Comparison of ENCODE assay signal across 11 cellular contexts in genomic region chr4:123361195-123361861, GRCh38. TPM values are rescaled to one million over a fixed set of nuclear protein-coding genes. Genes with fewer than 3 reads are reported as not detected.
A peak's percentile ranks its signal among the peaks of the same experiment; 100 is the strongest.
DNase-seq lines count a peak whose midpoint lies in the region; ATAC-seq and TF ChIP-seq lines count a peak whose summit lies in the region.
"Had no signal": no experiment of that assay in that cellular context is flagged by ENCODE, and none has a peak within 500 bp of the region (broad histone marks: within the 10 kb centered on the region; RNA-seq: fewer than 3 reads in every experiment).

No MANE protein-coding gene starts in this region.

- H3K27ac Mint-ChIP-seq in endodermal cell, result no peak overlapping the region

- 93 to 100% (median 98%) methylated on average over 2 of the region's 2 CpGs for WGBS in psoas muscle, 3 donors
- WGBS in endodermal cell (ENCODE audit: insufficient coverage in 1 of 2, insufficient read length in 1 of 2), 2 experiments, result 84 to 93% methylated on average over 2 of the region's 2 CpGs

- peaks cover 12% of the 10 kb centered on the region for H3K4me1 Mint-ChIP-seq in endodermal cell

- no peaks in the 10 kb centered on the region for H3K36me3 Mint-ChIP-seq in endodermal cell (ENCODE audit: low read depth)

- H3K4me3 Mint-ChIP-seq in endodermal cell, result no peak overlapping the region

- DNase-seq in RPMI7951 (ENCODE audit: low read depth) (peak; percentile 85), fibroblast of gingiva (ENCODE audit: low read depth) (peak; percentile 92), psoas muscle (no peak), nucleus accumbens (lab: John Stamatoyannopoulos, UW) (no peak), UCSD-AML1 (lab: John Stamatoyannopoulos, UW; ENCODE audit: unreplicated experiment) (no peak), endodermal cell (no peak), DMS79 (lab: John Stamatoyannopoulos, UW) (no peak)
- DNase-seq: activated T-cell treated with anti-CD3 and anti-CD28 coated beads, Interleukin-2, amount 50 U/mL, for 48 hours; SHP77; stimulated activated CD4-positive, alpha-beta T cell treated with anti-CD3 and anti-CD28 coated beads, Interleukin-12 subunit alpha, Interleukin-12 subunit beta, amount 100 ng/mL, for 4 hours had no signal

- H3K27me3 Mint-ChIP-seq in endodermal cell (ENCODE audit: insufficient read depth), result no peaks in the 10 kb centered on the region

- no peaks in the 10 kb centered on the region for H3K27me3 ChIP-seq in psoas muscle (ENCODE audit: insufficient read depth in 3 of 3, low read length in 2 of 3)
- no peaks in the 10 kb centered on the region for H3K27me3 ChIP-seq in endodermal cell (ENCODE audit: control insufficient read depth, insufficient read depth, low read length, poor library complexity, severe bottlenecking)

- H3K4me1 ChIP-seq in psoas muscle, result peaks cover 22% of the 10 kb centered on the region
- no peaks in the 10 kb centered on the region for H3K4me1 ChIP-seq in endodermal cell (ENCODE audit: control insufficient read depth, insufficient read depth, low read length)

- H3K27ac ChIP-seq in C4-2B (peak overlapping the region; percentile 29; the same call in 1 of the 2 replicates), psoas muscle (peak overlapping the region; percentile 64), endodermal cell (ENCODE audit: low read depth, low read length) (no peak overlapping the region)

- no peaks in the 10 kb centered on the region for H3K36me3 ChIP-seq in psoas muscle (ENCODE audit: insufficient read depth in 1 of 2, low read depth in 1 of 2)
- no peaks in the 10 kb centered on the region for H3K36me3 ChIP-seq in endodermal cell (ENCODE audit: control insufficient read depth, insufficient read depth, low read length)

- H3K9me3 ChIP-seq in psoas muscle, result peaks cover 5% of the 10 kb centered on the region
- no peaks in the 10 kb centered on the region for H3K9me3 ChIP-seq in endodermal cell (ENCODE audit: control insufficient read depth, low read length)

- no peak overlapping the region for H3K9ac ChIP-seq in endodermal cell (ENCODE audit: extremely low read depth, low read length, poor library complexity, severe bottlenecking)

- H3K9me3 Mint-ChIP-seq in endodermal cell, result peaks cover 4% of the 10 kb centered on the region

- H3K4me3 ChIP-seq in psoas muscle (no peak overlapping the region), endodermal cell (ENCODE audit: low read length) (no peak overlapping the region)

- peak in 1 of 4 donors; percentile 24 for ATAC-seq in psoas muscle

- intact Hi-C loops in psoas muscle (cut with DNase I), result no loop called here

- no peak for TF ChIP-seq CTCF in C4-2B (conservative IDR thresholded peaks at IDR 0.05)
- TF ChIP-seq CTCF in psoas muscle (IDR thresholded peaks at IDR 0.05), result no peak
- no peak for TF ChIP-seq CTCF in endodermal cell (conservative IDR thresholded peaks at IDR 0.05)

RNA-seq across cellular contexts. Expression of gene SPRY1, which starts 35.3 kb away (rescaled TPM):
- total RNA-seq in RPMI7951 (2014; rRNA removed; shearing (Covaris generic)), result 14.6 and 14.8 TPM in 2 replicates
- total RNA-seq in psoas muscle (100 to 1,000 TPM in 2 of 4 donors, 10 to 100 TPM in 2; 41.1 to 104 (median 96.9) TPM), endodermal cell (10 to 100 TPM in 1 of 2 donors, 1 to 10 TPM in 1; 9.1 to 18.5 TPM)
- polyA plus RNA-seq in psoas muscle, result 10 to 100 TPM; 19.2 to 24.6 (median 22.9) TPM
- polyA plus RNA-seq in endodermal cell (2013, experiment 1 of 2), result 43.0 TPM
- polyA plus RNA-seq in endodermal cell (2013, experiment 2 of 2), result 53.3 TPM

Comparison
In these comparisons a context has a peak if more than half of its experiments do, and no peak if none do; other contexts are left out.
1. DNase-seq: peak in RPMI7951 (single experiment) and fibroblast of gingiva (single experiment); none in psoas muscle (0 of 2), nucleus accumbens (0 of 56), UCSD-AML1 (single experiment), endodermal cell (single experiment) and DMS79 (single experiment).